10 cellular contexts compared by ENCODE assay signal in genomic region chr18:52694804-52695203, GRCh38.
DNase-seq lines count a peak whose midpoint lies in the region; ATAC-seq and TF ChIP-seq lines count a peak whose summit lies in the region.
"Had no signal": no experiment of that assay in that cellular context is flagged by ENCODE, and none has a peak within 500 bp of the region (broad histone marks: within the 10 kb centered on the region; RNA-seq: fewer than 3 reads in every experiment).

No MANE protein-coding gene starts in this region.

- peak; percentile 36 for DNase-seq in NCI-H1092 treated with DMSO at 0.1 percent for 48 hours (lab: John Stamatoyannopoulos, UW)
- no peak for DNase-seq in NCI-H1092 (lab: John Stamatoyannopoulos, UW)
- no peak for DNase-seq in LNCaP clone FGC (ENCODE audit: low read depth)
- DNase-seq in dorsolateral prefrontal cortex: no peak
- DNase-seq in progenitor cell of endocrine pancreas (ENCODE audit: low spot score, unreplicated experiment): no peak
- DNase-seq in T-cell: no peak
- no peak for DNase-seq in midbrain (lab: John Stamatoyannopoulos, UW)
- DNase-seq in GF-D8 (lab: John Stamatoyannopoulos, UW): no peak
- DNase-seq: anterior cingulate cortex, upper lobe of left lung had no signal

- CTCF ChIA-PET in T-cell (lab: Charles Lee): no interaction called here

- no peak overlapping the region for H3K27ac Mint-ChIP-seq in progenitor cell of endocrine pancreas
- no peak overlapping the region for H3K27ac Mint-ChIP-seq in T-cell

- H3K4me1 Mint-ChIP-seq in progenitor cell of endocrine pancreas (ENCODE audit: low read depth) (peaks cover 2% of the 10 kb centered on the region), T-cell (no peaks in the 10 kb centered on the region)

- POLR2A ChIA-PET in T-cell (lab: Charles Lee): no interaction called here

- H3K36me3 Mint-ChIP-seq in progenitor cell of endocrine pancreas (ENCODE audit: insufficient read depth) (no peaks in the 10 kb centered on the region), T-cell (no peaks in the 10 kb centered on the region)

- TF ChIP-seq CTCF in LNCaP clone FGC (IDR thresholded peaks at IDR 0.05; ENCODE audit: control insufficient read depth, extremely low read depth, insufficient read depth): peak; percentile 53
- TF ChIP-seq CTCF in dorsolateral prefrontal cortex (IDR thresholded peaks at IDR 0.05 in 54 of 56, conservative IDR thresholded peaks at IDR 0.05 in 2 of 56; ENCODE audit: low read depth in 1 of 56, partially characterized antibody in 56 of 56): peak in 48 of 56 donors; percentile 12 to 59 (median 40)
- TF ChIP-seq CTCF in progenitor cell of endocrine pancreas (IDR thresholded peaks at IDR 0.05; ENCODE audit: unreplicated experiment): peak; percentile 54

- no peak for ATAC-seq in T-cell (replicated peaks in 1 of 4)

- H3K4me3 ChIP-seq in LNCaP clone FGC (ENCODE audit: low read depth, low read length) (no peak overlapping the region), dorsolateral prefrontal cortex (no peak overlapping the region)
- H3K4me3 ChIP-seq: upper lobe of left lung had no signal

- H3K27me3 Mint-ChIP-seq in progenitor cell of endocrine pancreas (peaks cover 2% of the 10 kb centered on the region), T-cell (no peaks in the 10 kb centered on the region)

- intact Hi-C loops in dorsolateral prefrontal cortex (cut with DNase I): no loop called here

- H3K27ac ChIP-seq in dorsolateral prefrontal cortex: no peak overlapping the region
- H3K27ac ChIP-seq: upper lobe of left lung had no signal

- H3K4me3 Mint-ChIP-seq in progenitor cell of endocrine pancreas (ENCODE audit: low read depth) (no peak overlapping the region), T-cell (no peak overlapping the region)

- H3K9me3 Mint-ChIP-seq in progenitor cell of endocrine pancreas (ENCODE audit: low read depth) (no peaks in the 10 kb centered on the region), T-cell (no peaks in the 10 kb centered on the region)

- no peaks in the 10 kb centered on the region for H3K27me3 ChIP-seq in dorsolateral prefrontal cortex
- H3K27me3 ChIP-seq: upper lobe of left lung had no signal
